ENCODE assay signal across 26 cellular contexts in the genomic region with DNA sequence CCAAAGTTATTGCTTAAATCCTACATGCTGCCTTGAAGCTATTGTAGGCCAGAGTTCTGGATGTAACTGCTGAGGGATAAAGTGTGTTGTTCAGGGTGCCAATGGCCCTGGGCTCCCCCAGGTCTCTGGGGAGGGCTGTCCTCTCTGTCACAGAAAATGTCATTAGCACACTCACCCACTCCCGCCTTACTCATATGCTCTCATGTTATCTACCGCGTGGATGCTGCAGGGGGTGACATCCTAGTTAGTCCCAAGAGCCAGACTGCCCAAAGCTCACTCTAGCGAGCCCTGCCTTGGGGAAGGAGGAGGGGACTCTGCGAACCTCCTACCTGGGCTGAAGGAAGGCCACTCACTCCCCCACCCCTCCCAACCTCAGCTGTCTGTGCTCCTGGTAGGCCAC.
DNase-seq lines count a peak whose midpoint lies in the region; ATAC-seq and TF ChIP-seq lines count a peak whose summit lies in the region.
"Had no signal": no experiment of that assay in that cellular context is flagged by ENCODE, and none has a peak within 500 bp of the region (broad histone marks: within the 10 kb centered on the region; RNA-seq: fewer than 3 reads in every experiment).

No MANE protein-coding gene starts in this region.

- H2BK120ac ChIP-seq in H9 (ENCODE audit: low read depth, low read length, poor library complexity, severe bottlenecking) = no peak overlapping the region

- no CpG with 5 or more reads among the region's 5 CpGs for WGBS in H9 (ENCODE audit: extremely low coverage, insufficient read length, low lambda C conversion rate)

- H2BK5ac ChIP-seq in H9 (ENCODE audit: insufficient read length, low read length) = no peak overlapping the region

- no peaks in the 10 kb centered on the region for H3K27me3 ChIP-seq in H9 (ENCODE audit: insufficient read depth, low read length)
- no peaks in the 10 kb centered on the region for H3K27me3 ChIP-seq in vagina
- H3K27me3 ChIP-seq: BE2C, BLaER1 had no signal

- H4K20me1 ChIP-seq in H9 (ENCODE audit: control insufficient read depth, insufficient read depth, insufficient read length) = no peaks in the 10 kb centered on the region
- H4K20me1 ChIP-seq: BLaER1 had no signal

- H3K23ac ChIP-seq in H9 (ENCODE audit: insufficient read length, low read depth, low read length) = no peak overlapping the region

- H3K27ac Mint-ChIP-seq in H9 = no peak overlapping the region
- H3K27ac Mint-ChIP-seq in stimulated activated effector memory CD8-positive, alpha-beta T cell treated with anti-CD3 and anti-CD28 coated beads, Interleukin-12 subunit alpha, Interleukin-12 subunit beta, amount 100 ng/mL, for 72 hours = no peak overlapping the region
- H3K27ac Mint-ChIP-seq: CD4-positive, alpha-beta memory T cell; CD4-positive, CD25-positive, alpha-beta regulatory T cell; CD8-positive, alpha-beta memory T cell had no signal

- H3K4me1 ChIP-seq in H9 (ENCODE audit: insufficient read depth, low read length) (no peaks in the 10 kb centered on the region), vagina (no peaks in the 10 kb centered on the region)
- H3K4me1 ChIP-seq: BE2C, BLaER1 had no signal

- no peak overlapping the region for H2BK12ac ChIP-seq in H9 (ENCODE audit: insufficient read length, low read depth, low read length)

- peak; percentile 11 for ATAC-seq in stimulated activated effector memory CD8-positive, alpha-beta T cell treated with anti-CD3 and anti-CD28 coated beads, Interleukin-12 subunit alpha, Interleukin-12 subunit beta, amount 100 ng/mL, for 72 hours
- no peak for ATAC-seq in HG02981 (IDR thresholded peaks at IDR 0.05; ENCODE audit: unreplicated experiment)
- ATAC-seq: GM12878 had no signal

- TF ChIP-seq CTCF in H9 (conservative IDR thresholded peaks at IDR 0.05) = no peak
- TF ChIP-seq CTCF in vagina (IDR thresholded peaks at IDR 0.05) = no peak
- TF ChIP-seq CTCF in GM10266 (IDR thresholded peaks at IDR 0.05; ENCODE audit: control insufficient read depth, insufficient read depth, low read depth, missing control alignments) = no peak

- H3K4me3 Mint-ChIP-seq in H9 = no peak overlapping the region
- no peak overlapping the region for H3K4me3 Mint-ChIP-seq in stimulated activated effector memory CD8-positive, alpha-beta T cell treated with anti-CD3 and anti-CD28 coated beads, Interleukin-12 subunit alpha, Interleukin-12 subunit beta, amount 100 ng/mL, for 72 hours
- H3K4me3 Mint-ChIP-seq: CD14-positive monocyte; CD4-positive, alpha-beta memory T cell; CD4-positive, CD25-positive, alpha-beta regulatory T cell had no signal

- 0 out of 2 replicates have a peak overlapping the region, but pooled peaks have one; percentile 48 for H2BK15ac ChIP-seq in H9 (ENCODE audit: low read depth, low read length)

- H3K9ac ChIP-seq in H9 (ENCODE audit: extremely low read depth, insufficient read length, low read length) = no peak overlapping the region
- H3K9ac ChIP-seq: BLaER1 had no signal

- peaks cover 3% of the 10 kb centered on the region; the same call in 1 of the 2 replicates for H3K27me3 Mint-ChIP-seq in H9 (ENCODE audit: low read depth)

- no peak overlapping the region for H4K8ac ChIP-seq in H9 (replicated peaks; ENCODE audit: insufficient read length, low read depth, low read length)

- TF ChIP-seq POLR2A in vagina (IDR thresholded peaks at IDR 0.05) = no peak

- H3K9me3 ChIP-seq in H9 (ENCODE audit: control insufficient read depth, low read depth, low read length) = no peaks in the 10 kb centered on the region
- no peaks in the 10 kb centered on the region for H3K9me3 ChIP-seq in vagina
- H3K9me3 ChIP-seq: BE2C, BLaER1 had no signal

- no peaks in the 10 kb centered on the region for H3K9me3 Mint-ChIP-seq in H9
- H3K9me3 Mint-ChIP-seq in stimulated activated effector memory CD8-positive, alpha-beta T cell treated with anti-CD3 and anti-CD28 coated beads, Interleukin-12 subunit alpha, Interleukin-12 subunit beta, amount 100 ng/mL, for 72 hours = no peaks in the 10 kb centered on the region
- H3K9me3 Mint-ChIP-seq: CD4-positive, alpha-beta memory T cell; CD4-positive, CD25-positive, alpha-beta regulatory T cell; CD8-positive, alpha-beta memory T cell had no signal

- H3K56ac ChIP-seq in H9 (ENCODE audit: insufficient read length, low read depth, low read length) = no peak overlapping the region

- H2AFZ ChIP-seq in H9 (ENCODE audit: low read length) = no peak overlapping the region

- H3K4me2 ChIP-seq in H9 (ENCODE audit: insufficient read depth, insufficient read length, low read length) = no peak overlapping the region
- H3K4me2 ChIP-seq: BLaER1 had no signal

- no peaks in the 10 kb centered on the region for H3K23me2 ChIP-seq in H9 (ENCODE audit: insufficient read length, low read depth, low read length, poor library complexity, severe bottlenecking)

- H3K36me3 ChIP-seq in vagina = no peaks in the 10 kb centered on the region
- H3K36me3 ChIP-seq: BE2C, BLaER1 had no signal

- no peaks in the 10 kb centered on the region for H3K79me2 ChIP-seq in H9 (ENCODE audit: insufficient read depth, low read length)

- no peak overlapping the region for H4K5ac ChIP-seq in H9 (ENCODE audit: insufficient read length, low read depth, low read length)

- peaks cover 21 to 26% of the 10 kb centered on the region in 2 experiments for H3K4me1 Mint-ChIP-seq in H9
- H3K4me1 Mint-ChIP-seq in stimulated activated effector memory CD8-positive, alpha-beta T cell treated with anti-CD3 and anti-CD28 coated beads, Interleukin-12 subunit alpha, Interleukin-12 subunit beta, amount 100 ng/mL, for 72 hours = no peaks in the 10 kb centered on the region
- H3K4me1 Mint-ChIP-seq: CD14-positive monocyte; CD4-positive, alpha-beta memory T cell; CD4-positive, CD25-positive, alpha-beta regulatory T cell; CD8-positive, alpha-beta memory T cell had no signal

- H3K27ac ChIP-seq in H9 (ENCODE audit: insufficient read length, low read depth, low read length) (no peak overlapping the region), vagina (no peak overlapping the region)
- H3K27ac ChIP-seq: BLaER1 had no signal

- H2BK20ac ChIP-seq in H9 (ENCODE audit: low read depth, low read length, poor library complexity, severe bottlenecking) = no peak overlapping the region

- no peak overlapping the region for H2AK5ac ChIP-seq in H9 (ENCODE audit: insufficient read length, low read length)

- H3K4me3 ChIP-seq in vagina = no peak overlapping the region
- H3K4me3 ChIP-seq: BLaER1, GM12878 had no signal

- no peaks in the 10 kb centered on the region for H3K79me1 ChIP-seq in H9 (ENCODE audit: insufficient read depth, low read depth, low read length, poor library complexity, severe bottlenecking)

- H3K4ac ChIP-seq in H9 (ENCODE audit: low read depth, low read length) = no peak overlapping the region

- H3T11ph ChIP-seq in H9 (ENCODE audit: low read length) = no peak overlapping the region

- intact Hi-C loops in vagina (cut with DNase I) = no loop called here

- H3K14ac ChIP-seq in H9 (ENCODE audit: insufficient read depth, low read length) = no peak overlapping the region

- H4K91ac ChIP-seq in H9 (ENCODE audit: insufficient read length, low read depth, low read length) = no peak overlapping the region

- no peak overlapping the region for H3K18ac ChIP-seq in H9 (ENCODE audit: insufficient read length, low read depth, low read length)

- H3K36me3 Mint-ChIP-seq in H9 (ENCODE audit: insufficient read depth in 1 of 3, low read depth in 3 of 3) = no peaks in the 10 kb centered on the region; a peak in 1 of 7 replicates
- no peaks in the 10 kb centered on the region for H3K36me3 Mint-ChIP-seq in stimulated activated effector memory CD8-positive, alpha-beta T cell treated with anti-CD3 and anti-CD28 coated beads, Interleukin-12 subunit alpha, Interleukin-12 subunit beta, amount 100 ng/mL, for 72 hours
- H3K36me3 Mint-ChIP-seq: CD14-positive monocyte; CD4-positive, alpha-beta memory T cell; CD4-positive, CD25-positive, alpha-beta regulatory T cell; CD8-positive, alpha-beta memory T cell had no signal

- DNase-seq in H9 (peak; percentile 20), islet precursor cell (peak; percentile 35), vagina (ENCODE audit: extremely low spot score in 2 of 2) (peak; percentile 61 to 62), GM10266 (ENCODE audit: extremely low spot score) (no peak), GF-D8 (lab: John Stamatoyannopoulos, UW) (no peak)
- DNase-seq in stimulated activated effector memory CD8-positive, alpha-beta T cell treated with anti-CD3 and anti-CD28 coated beads, Interleukin-12 subunit alpha, Interleukin-12 subunit beta, amount 100 ng/mL, for 72 hours (ENCODE audit: low spot score in 2 of 2) = no peak
- DNase-seq in stimulated activated CD4-positive, alpha-beta T cell treated with anti-CD3 and anti-CD28 coated beads, Interleukin-2, amount 100 ng/mL, for 24 hours = no peak
- DNase-seq: 8988T; ACHN; BE2C; C1 segment of cervical spinal cord; CD4-positive, alpha-beta memory T cell; CD4-positive, CD25-positive, alpha-beta regulatory T cell; CD8-positive, alpha-beta memory T cell; COR-L47; DMS 273 treated with DMSO at 0.1 percent for 48 hours; DMS153; DMS53; DMS79; DND-41; EL; GDM1 had no signal

Comparison
In these comparisons a context has a peak if more than half of its experiments do, and no peak if none do; other contexts are left out.
1. DNase-seq: peak in H9 (single experiment), islet precursor cell (single experiment) and vagina (2 of 2); none in stimulated activated effector memory CD8-positive, alpha-beta T cell treated with anti-CD3 and anti-CD28 coated beads, Interleukin-12 subunit alpha, Interleukin-12 subunit beta, amount 100 ng/mL, for 72 hours (0 of 2), GM10266 (single experiment), stimulated activated CD4-positive, alpha-beta T cell treated with anti-CD3 and anti-CD28 coated beads, Interleukin-2, amount 100 ng/mL, for 24 hours (0 of 2) and GF-D8 (single experiment).